In the genomic region with DNA sequence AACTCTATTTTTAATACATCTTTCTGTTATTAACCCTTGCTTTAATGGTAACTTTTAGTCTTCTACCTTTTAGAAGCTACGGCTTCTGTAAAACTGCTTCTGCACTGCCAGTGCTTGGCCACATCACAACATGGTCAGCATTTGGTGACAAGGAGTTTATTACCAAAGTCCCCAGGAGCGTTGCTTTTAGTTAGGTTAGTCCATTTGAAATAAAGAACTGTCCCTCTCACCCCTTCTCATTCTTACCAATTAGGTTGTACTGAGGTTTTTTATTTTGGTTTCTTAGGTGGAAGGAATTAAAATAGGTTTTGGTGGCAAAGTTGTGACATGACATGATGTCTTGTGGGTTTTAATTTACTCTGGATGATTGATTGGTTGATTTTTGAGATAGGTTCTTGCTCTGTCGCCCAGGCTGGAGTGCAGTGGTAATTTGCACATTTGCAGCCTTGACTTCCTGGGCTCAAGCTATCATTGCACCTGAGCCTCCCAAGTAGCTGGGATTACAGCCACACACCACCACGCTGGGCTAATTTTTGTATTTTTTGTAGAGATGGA, we compare ENCODE assay signal across 9 cellular contexts. TPM values are rescaled to one million over a fixed set of nuclear protein-coding genes. Genes with fewer than 3 reads are reported as not detected.
DNase-seq lines count a peak whose midpoint lies in the region; ATAC-seq and TF ChIP-seq lines count a peak whose summit lies in the region.
"Had no signal": no experiment of that assay in that cellular context is flagged by ENCODE, and none has a peak within 500 bp of the region (broad histone marks: within the 10 kb centered on the region; RNA-seq: fewer than 3 reads in every experiment).

No MANE protein-coding gene starts in this region.

- peak overlapping the region; percentile 49 to 57 for H3K4me3 Mint-ChIP-seq in activated T-cell treated with anti-CD3 and anti-CD28 coated beads, Interleukin-2, amount 50 U/mL, for 72 hours
- H3K4me3 Mint-ChIP-seq in memory B cell, result peak overlapping the region; percentile 81

- H3K27ac ChIP-seq in brain microvascular endothelial cell (peak overlapping the region; percentile 82), transverse colon (peak overlapping the region; percentile 88 to 94 (median 88)), WERI-Rb-1 (no peak overlapping the region)

- peaks cover 58% of the 10 kb centered on the region for H3K4me1 Mint-ChIP-seq in activated T-cell treated with anti-CD3 and anti-CD28 coated beads, Interleukin-2, amount 50 U/mL, for 72 hours (ENCODE audit: low read depth)
- peaks cover 37% of the 10 kb centered on the region for H3K4me1 Mint-ChIP-seq in memory B cell

- WGBS in transverse colon (ENCODE audit: low coverage in 1 of 2), 2 donors, result 27 to 39% methylated on average over 3 to 4 of the region's 4 CpGs

- peak overlapping the region; percentile 48 for H3K27ac Mint-ChIP-seq in activated T-cell treated with anti-CD3 and anti-CD28 coated beads, Interleukin-2, amount 50 U/mL, for 72 hours
- H3K27ac Mint-ChIP-seq in memory B cell, result peak overlapping the region; percentile 94

- no peaks in the 10 kb centered on the region for H3K27me3 Mint-ChIP-seq in activated T-cell treated with anti-CD3 and anti-CD28 coated beads, Interleukin-2, amount 50 U/mL, for 72 hours (ENCODE audit: low read depth)
- H3K27me3 Mint-ChIP-seq in memory B cell, result no peaks in the 10 kb centered on the region

- TF ChIP-seq EP300 in transverse colon (IDR thresholded peaks at IDR 0.05; ENCODE audit: low read depth), result no peak

- no peak for TF ChIP-seq POLR2A in transverse colon (IDR thresholded peaks at IDR 0.05)

- H3K27me3 ChIP-seq in brain microvascular endothelial cell (replicated peaks) (no peaks in the 10 kb centered on the region), transverse colon (no peaks in the 10 kb centered on the region), WERI-Rb-1 (ENCODE audit: insufficient read depth, low read depth, severe bottlenecking) (no peaks in the 10 kb centered on the region)

- peaks cover 2 to 15% of the 10 kb centered on the region in 2 donors for H3K36me3 Mint-ChIP-seq in activated T-cell treated with anti-CD3 and anti-CD28 coated beads, Interleukin-2, amount 50 U/mL, for 72 hours (ENCODE audit: insufficient read depth in 2 of 2)
- H3K36me3 Mint-ChIP-seq in memory B cell, result peaks cover 7% of the 10 kb centered on the region

- intact Hi-C loops in transverse colon (cut with DNase I; ENCODE audit: low total_unique reads), result loop anchor here (10.0 kb wide), 1 partner anchor 58 kb away; no protein-coding TSS in a partner anchor

- TF ChIP-seq CTCF in brain microvascular endothelial cell (IDR thresholded peaks at IDR 0.05; ENCODE audit: low read depth, low read length, missing control alignments) (no peak), transverse colon (IDR thresholded peaks at IDR 0.05) (peak in 1 of 5 experiments; percentile 37), WERI-Rb-1 (IDR thresholded peaks at IDR 0.05; ENCODE audit: low read depth, low read length) (no peak)

- DNase-seq in activated T-cell treated with anti-CD3 and anti-CD28 coated beads, Interleukin-2, amount 50 U/mL, for 72 hours, result no peak
- DNase-seq in activated T-cell treated with anti-CD3 and anti-CD28 coated beads for 4 hours, result no peak
- no peak for DNase-seq in brain microvascular endothelial cell
- no peak for DNase-seq in memory B cell (ENCODE audit: low spot score in 2 of 2)
- no peak for DNase-seq in transverse colon
- DNase-seq in WERI-Rb-1, result no peak
- DNase-seq in NCI-H1436 (lab: John Stamatoyannopoulos, UW), result no peak
- DNase-seq: T-helper 9 cell had no signal

- H3K9me3 ChIP-seq in transverse colon (no peaks in the 10 kb centered on the region), WERI-Rb-1 (ENCODE audit: severe bottlenecking) (no peaks in the 10 kb centered on the region)

- no peak for ATAC-seq in activated T-cell treated with anti-CD3 and anti-CD28 coated beads, Interleukin-2, amount 50 U/mL, for 72 hours (replicated peaks in 1 of 2)
- ATAC-seq in memory B cell (ENCODE audit: low read depth) (no peak), HG03196 (IDR thresholded peaks at IDR 0.05; ENCODE audit: unreplicated experiment) (no peak)

- H3K36me3 ChIP-seq in brain microvascular endothelial cell (replicated peaks), result no peaks in the 10 kb centered on the region
- no peaks in the 10 kb centered on the region for H3K36me3 ChIP-seq in transverse colon
- peaks cover 11% of the 10 kb centered on the region for H3K36me3 ChIP-seq in WERI-Rb-1

- no peaks in the 10 kb centered on the region for H3K9me3 Mint-ChIP-seq in activated T-cell treated with anti-CD3 and anti-CD28 coated beads, Interleukin-2, amount 50 U/mL, for 72 hours
- no peaks in the 10 kb centered on the region for H3K9me3 Mint-ChIP-seq in memory B cell

- in situ Hi-C loops in brain microvascular endothelial cell (cut with HindIII; ENCODE audit: low pct_ligation_motif_present, low sequenced_read_pairs) (no loop called here), transverse colon (cut with MboI; ENCODE audit: low pct_ligation_motif_present in 1 of 4, low pct_unique_long_range_greater_than_20kb in 1 of 4, low sequenced_read_pairs in 3 of 4) (no loop called here)

- H3K4me3 ChIP-seq in brain microvascular endothelial cell (ENCODE audit: low read depth, low read length) (peak overlapping the region; percentile 47), transverse colon (peak overlapping the region in 3 of 4 donors; percentile 21 to 44 (median 31)), WERI-Rb-1 (ENCODE audit: low read depth, low read length) (no peak overlapping the region)

- peaks cover 13 to 48% (median 31%) of the 10 kb centered on the region in 4 donors for H3K4me1 ChIP-seq in transverse colon

RNA-seq across cellular contexts. Expression of a gene that starts 39.2 kb away (rescaled TPM):
- total RNA-seq in activated T-cell treated with anti-CD3 and anti-CD28 coated beads, Interleukin-2, amount 50 U/mL, for 72 hours, result 10 to 100 TPM; 53.5 to 56.9 TPM
- 10 to 100 TPM; 28.4 to 81.9 (median 42.6) TPM for total RNA-seq in transverse colon
